ENCODE assay signal across 17 cellular contexts in the genomic region with DNA sequence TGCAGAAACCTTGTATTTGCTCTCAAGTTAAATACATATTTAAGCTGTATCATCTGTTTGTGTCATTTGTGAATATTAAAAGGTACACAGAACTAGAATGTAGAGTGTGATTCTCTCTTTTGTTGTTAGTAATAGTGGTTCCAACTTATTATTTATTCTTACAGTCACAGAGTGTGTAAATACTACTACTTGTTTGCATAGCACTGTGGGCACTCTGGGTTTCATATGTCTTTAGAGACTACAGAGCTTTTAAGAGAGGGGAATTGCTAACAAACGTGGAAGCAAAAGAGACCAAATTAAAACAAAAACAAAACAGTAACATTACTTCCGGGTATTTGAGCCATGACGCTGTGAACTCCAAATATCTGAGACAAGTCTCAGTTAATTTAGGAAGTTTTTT.
DNase-seq lines count a peak whose midpoint lies in the region; TF ChIP-seq lines count a peak whose summit lies in the region.
"Had no signal": no experiment of that assay in that cellular context is flagged by ENCODE, and none has a peak within 500 bp of the region (broad histone marks: within the 10 kb centered on the region; RNA-seq: fewer than 3 reads in every experiment).

No MANE protein-coding gene starts in this region.

- H3K4ac ChIP-seq in mesenchymal stem cell (ENCODE audit: low read depth in 1 of 2, low read length in 2 of 2): no peak overlapping the region

- 46% methylated on average over 2 of the region's 3 CpGs for WGBS in mesenchymal stem cell

- peak overlapping the region; percentile 64 for H2AFZ ChIP-seq in ACC112 (ENCODE audit: low read length, unreplicated experiment)
- no peak overlapping the region for H2AFZ ChIP-seq in mesenchymal stem cell (ENCODE audit: low read depth, low read length)

- no peak overlapping the region for H4K91ac ChIP-seq in mesenchymal stem cell (ENCODE audit: low read length)

- H3K36me3 ChIP-seq in ACC112 (ENCODE audit: insufficient read depth, low read length) (no peaks in the 10 kb centered on the region), mesenchymal stem cell (ENCODE audit: control insufficient read depth in 1 of 2, insufficient read depth in 2 of 2, low read depth in 1 of 2, low read length in 2 of 2) (no peaks in the 10 kb centered on the region)
- H3K36me3 ChIP-seq: breast epithelium, HAP-1 had no signal

- H2BK120ac ChIP-seq in mesenchymal stem cell (ENCODE audit: low read depth, low read length): no peak overlapping the region

- no peak overlapping the region for H3K27ac ChIP-seq in ACC112 (ENCODE audit: low read depth, low read length)
- H3K27ac ChIP-seq in mesenchymal stem cell (ENCODE audit: low read length, poor library complexity, severe bottlenecking): no peak overlapping the region
- H3K27ac ChIP-seq: breast epithelium had no signal

- H3K4me2 ChIP-seq in mesenchymal stem cell (ENCODE audit: low read length, poor library complexity, severe bottlenecking): no peak overlapping the region

- H3K4me3 ChIP-seq in ACC112 (ENCODE audit: low read depth, low read length): no peak overlapping the region
- H3K4me3 ChIP-seq in LNCaP clone FGC (ENCODE audit: low read depth, low read length): peak overlapping the region; percentile 19; the same call in 1 of the 2 replicates
- peak overlapping the region; percentile 25 for H3K4me3 ChIP-seq in choroid plexus epithelial cell (ENCODE audit: low read depth, low read length)
- H3K4me3 ChIP-seq in mesenchymal stem cell (ENCODE audit: insufficient read depth in 1 of 2, low read depth in 1 of 2, low read length in 2 of 2): peak overlapping the region in 1 of 2 experiments; percentile 30
- H3K4me3 ChIP-seq: breast epithelium, HAP-1 had no signal

- H3K79me2 ChIP-seq in ACC112 (ENCODE audit: control insufficient read depth, insufficient read depth, low read length, unreplicated experiment): no peaks in the 10 kb centered on the region

- no peak overlapping the region for H3K14ac ChIP-seq in mesenchymal stem cell (ENCODE audit: low read length in 2 of 2)

- H3K4me1 ChIP-seq in ACC112 (ENCODE audit: control insufficient read depth, insufficient read depth, low read length, unreplicated experiment): no peaks in the 10 kb centered on the region
- H3K4me1 ChIP-seq in mesenchymal stem cell (ENCODE audit: control insufficient read depth, insufficient read depth, low read depth, low read length): no peaks in the 10 kb centered on the region
- H3K4me1 ChIP-seq: breast epithelium, HAP-1 had no signal

- H4K8ac ChIP-seq in mesenchymal stem cell (ENCODE audit: low read length): no peak overlapping the region

- H3K79me1 ChIP-seq in mesenchymal stem cell (replicated peaks; ENCODE audit: low read length, poor library complexity, severe bottlenecking): no peaks in the 10 kb centered on the region

- no peak overlapping the region for H3K23ac ChIP-seq in mesenchymal stem cell (ENCODE audit: low read length in 2 of 2)

- no peak overlapping the region for H3K18ac ChIP-seq in mesenchymal stem cell (ENCODE audit: low read depth in 1 of 2, low read length in 2 of 2)

- H2AK5ac ChIP-seq in mesenchymal stem cell (ENCODE audit: low read length, severe bottlenecking): no peak overlapping the region

- H2BK15ac ChIP-seq in mesenchymal stem cell (ENCODE audit: low read depth, poor library complexity, severe bottlenecking): no peak overlapping the region

- H3K9me3 ChIP-seq in mesenchymal stem cell (ENCODE audit: control insufficient read depth, low read length): no peaks in the 10 kb centered on the region
- H3K9me3 ChIP-seq: breast epithelium, HAP-1 had no signal

- H2BK12ac ChIP-seq in mesenchymal stem cell (ENCODE audit: low read length in 2 of 2): no peak overlapping the region

- TF ChIP-seq CTCF in LNCaP clone FGC (IDR thresholded peaks at IDR 0.05; ENCODE audit: control insufficient read depth, extremely low read depth, insufficient read depth): no peak
- TF ChIP-seq CTCF in choroid plexus epithelial cell (conservative IDR thresholded peaks at IDR 0.05; ENCODE audit: low read depth, low read length): no peak

- H2BK5ac ChIP-seq in mesenchymal stem cell (ENCODE audit: low read depth, low read length, poor library complexity, severe bottlenecking): no peak overlapping the region

- no peaks in the 10 kb centered on the region for H3K27me3 ChIP-seq in ACC112 (ENCODE audit: insufficient read depth, low read length)
- H3K27me3 ChIP-seq in mesenchymal stem cell (ENCODE audit: control insufficient read depth in 1 of 2, insufficient read depth in 1 of 2, low read length in 2 of 2): no peaks in the 10 kb centered on the region
- H3K27me3 ChIP-seq: breast epithelium had no signal

- H3K9ac ChIP-seq in mesenchymal stem cell (ENCODE audit: low read length): peak overlapping the region; percentile 17

- DNase-seq in LNCaP clone FGC (ENCODE audit: low read depth) (no peak), choroid plexus epithelial cell (ENCODE audit: low read depth) (no peak), mesenchymal stem cell (peak; percentile 21), islet precursor cell (no peak), retina (no peak), NCI-H146 (lab: John Stamatoyannopoulos, UW) (no peak)
- no peak for DNase-seq in stimulated activated CD4-positive, alpha-beta T cell treated with anti-CD3 and anti-CD28 coated beads, Interleukin-12 subunit alpha, Interleukin-12 subunit beta, amount 100 ng/mL, for 4 hours
- DNase-seq: activated CD4-positive, alpha-beta T cell treated with anti-CD3 and anti-CD28 coated beads for 48 hours; activated naive CD4-positive, alpha-beta T cell treated with anti-CD3 and anti-CD28 coated beads, Interleukin-2, amount 10 ng/mL, durations not matched to agents 7 days and 5 days; effector memory CD4-positive, alpha-beta T cell; GF-D8; left ventricle myocardium superior; naive thymus-derived CD8-positive, alpha-beta T cell; NCI-H446 treated with DMSO at 0.1 percent for 48 hours had no signal
